24 cellular contexts compared by ENCODE assay signal in genomic region chr4:17188035-17188967, GRCh38.
DNase-seq lines count a peak whose midpoint lies in the region; ATAC-seq and TF ChIP-seq lines count a peak whose summit lies in the region.
"Had no signal": no experiment of that assay in that cellular context is flagged by ENCODE, and none has a peak within 500 bp of the region (broad histone marks: within the 10 kb centered on the region; RNA-seq: fewer than 3 reads in every experiment).

No MANE protein-coding gene starts in this region.

- peaks cover 24% of the 10 kb centered on the region for H3K4me1 ChIP-seq in GM23248 (ENCODE audit: insufficient read depth)
- H3K4me1 ChIP-seq: gastrocnemius medialis had no signal

- CTCF ChIA-PET in RWPE1 (lab: Yijun Ruan, JAX): interaction anchor here (0.7 kb wide), 1 partner anchor 590 kb away, joined by 3 read pairs; no protein-coding TSS in a partner anchor

- no peaks in the 10 kb centered on the region for H4K20me1 ChIP-seq in GM23248 (ENCODE audit: insufficient read depth)

- DNase-seq in GM23248 (no peak), NCI-H526 treated with DMSO at 0.1 percent for 48 hours (lab: John Stamatoyannopoulos, UW) (peak; percentile 50), fibroblast of gingiva (ENCODE audit: low read depth) (peak; percentile 26), neural crest cell (ENCODE audit: low read depth, low spot score) (no peak), retina (no peak), AG20443 (ENCODE audit: low spot score) (no peak), RWPE1 (ENCODE audit: low spot score) (no peak)
- DNase-seq: activated B cell treated with CpG ODN at 0.5 μM for 24 hours; activated CD4-positive, alpha-beta T cell treated with anti-CD3 and anti-CD28 coated beads, Interleukin-2, amount 50 U/mL, for 4 hours; activated naive CD4-positive, alpha-beta T cell; activated T-cell treated with anti-CD3 and anti-CD28 coated beads, Interleukin-2, amount 50 U/mL, for 72 hours; brain microvascular endothelial cell; DMS153; gastrocnemius medialis; hippocampal formation; left colon; mesendoderm; NCI-H1436 treated with DMSO at 0.1 percent for 48 hours; NCI-H510A treated with DMSO at 0.1 percent for 48 hours; SIG-M5; small intestine; stimulated activated CD4-positive, alpha-beta T cell treated with anti-CD3 and anti-CD28 coated beads, Interleukin-1b, Interleukin-23, amount 100 ng/mL, for 48 hours; tibial artery had no signal

- peak overlapping the region; percentile 3 for H3K4me3 Mint-ChIP-seq in neural crest cell
- H3K4me3 Mint-ChIP-seq: activated B cell treated with CpG ODN at 0.5 μM for 24 hours; activated T-cell treated with anti-CD3 and anti-CD28 coated beads, Interleukin-2, amount 50 U/mL, for 72 hours had no signal

- no peak overlapping the region for H3K4me3 ChIP-seq in GM23248
- H3K4me3 ChIP-seq: gastrocnemius medialis, tibial artery had no signal

- 59 to 66% methylated on average over 7 of the region's 7 CpGs for WGBS in GM23248 (ENCODE audit: low coverage in 1 of 2, low lambda C conversion rate in 2 of 2, missing lambda C conversion rate in 2 of 2), 2 experiments

- H3K9ac ChIP-seq in GM23248: no peak overlapping the region

- POLR2A ChIA-PET in RWPE1 (lab: Yijun Ruan, JAX; ENCODE audit: low non-redundant PET): no interaction called here

- no peaks in the 10 kb centered on the region for H3K9me3 ChIP-seq in GM23248 (ENCODE audit: low read depth)
- H3K9me3 ChIP-seq: gastrocnemius medialis, tibial artery had no signal

- no peaks in the 10 kb centered on the region for H3K79me2 ChIP-seq in GM23248 (ENCODE audit: insufficient read depth)

- in situ Hi-C loops in GM23248 (cut with MboI): no loop called here

- H3K27ac ChIP-seq in GM23248: no peak overlapping the region
- no peak overlapping the region for H3K27ac ChIP-seq in RWPE1
- H3K27ac ChIP-seq: brain microvascular endothelial cell, gastrocnemius medialis, tibial artery had no signal

- H2AFZ ChIP-seq in GM23248: 0 out of 2 replicates have a peak overlapping the region, but pooled peaks have one; percentile 6

- H3K4me2 ChIP-seq in GM23248 (ENCODE audit: unreplicated experiment): no peak overlapping the region

- no peaks in the 10 kb centered on the region for H3K27me3 ChIP-seq in GM23248 (replicated peaks; ENCODE audit: insufficient read depth)
- H3K27me3 ChIP-seq: brain microvascular endothelial cell, gastrocnemius medialis, tibial artery had no signal

- H3K9me2 ChIP-seq in GM23248 (ENCODE audit: insufficient read depth): no peaks in the 10 kb centered on the region

- H3K27me3 Mint-ChIP-seq in neural crest cell (ENCODE audit: low read depth): no peaks in the 10 kb centered on the region
- H3K27me3 Mint-ChIP-seq: activated B cell treated with CpG ODN at 0.5 μM for 24 hours had no signal

- peaks cover 7% of the 10 kb centered on the region for H3K9me3 Mint-ChIP-seq in neural crest cell

- H3K4me1 Mint-ChIP-seq in neural crest cell: peaks cover 36% of the 10 kb centered on the region
- H3K4me1 Mint-ChIP-seq: activated B cell treated with CpG ODN at 0.5 μM for 24 hours had no signal

- H3K27ac Mint-ChIP-seq in neural crest cell (ENCODE audit: unreplicated experiment): no peak overlapping the region
- H3K27ac Mint-ChIP-seq: activated B cell treated with CpG ODN at 0.5 μM for 24 hours; activated T-cell treated with anti-CD3 and anti-CD28 coated beads, Interleukin-2, amount 50 U/mL, for 72 hours had no signal

- H3K36me3 Mint-ChIP-seq in neural crest cell (ENCODE audit: low read depth): peaks cover 6% of the 10 kb centered on the region

- no peak for ATAC-seq in GM21737 (IDR thresholded peaks at IDR 0.05; ENCODE audit: unreplicated experiment)
- ATAC-seq: activated T-cell treated with anti-CD3 and anti-CD28 coated beads, Interleukin-2, amount 50 U/mL, for 72 hours; left colon had no signal

- TF ChIP-seq CTCF in neural crest cell (conservative IDR thresholded peaks at IDR 0.05): no peak
- TF ChIP-seq CTCF in RWPE1 (conservative IDR thresholded peaks at IDR 0.05; ENCODE audit: low read depth): no peak

- H3K36me3 ChIP-seq in GM23248 (ENCODE audit: low read depth): no peaks in the 10 kb centered on the region
- H3K36me3 ChIP-seq: brain microvascular endothelial cell, gastrocnemius medialis, tibial artery had no signal

- peaks cover 7% of the 10 kb centered on the region; the same call in 1 of the 2 replicates for H3F3A ChIP-seq in GM23248 (ENCODE audit: insufficient read depth)

Comparison
In these comparisons a context has a peak if more than half of its experiments do, and no peak if none do; other contexts are left out.
1. DNase-seq: peak in NCI-H526 treated with DMSO at 0.1 percent for 48 hours (single experiment) and fibroblast of gingiva (single experiment); none in GM23248 (single experiment), neural crest cell (single experiment), retina (single experiment), AG20443 (single experiment) and RWPE1 (single experiment).